ENCODE assay signal across 18 cellular contexts in genomic region chr2:71362447-71362846, GRCh38. TPM values are rescaled to one million over a fixed set of nuclear protein-coding genes. Genes with fewer than 3 reads are reported as not detected.
A peak's percentile ranks its signal among the peaks of the same experiment; 100 is the strongest.
DNase-seq lines count a peak whose midpoint lies in the region; ATAC-seq and TF ChIP-seq lines count a peak whose summit lies in the region.
"Had no signal": no experiment of that assay in that cellular context is flagged by ENCODE, and none has a peak within 500 bp of the region (broad histone marks: within the 10 kb centered on the region; RNA-seq: fewer than 3 reads in every experiment).

No MANE protein-coding gene starts in this region.

- no peak for DNase-seq in activated T-cell treated with anti-CD3 and anti-CD28 coated beads, Interleukin-2, amount 50 U/mL, for 72 hours
- no peak for DNase-seq in activated T-cell treated with anti-CD3 and anti-CD28 coated beads, Interleukin-2, amount 50 U/mL, for 48 hours
- DNase-seq in endodermal cell (no peak), GF-D8 (lab: John Stamatoyannopoulos, UW) (no peak)
- DNase-seq: DND-41, GDM1, GOT3, KBM-7, NCI-H1436, NCI-H2081, NCI-H510A treated with DMSO at 0.1 percent for 48 hours, NCI-H82, PC-9 had no signal

- ATAC-seq in activated T-cell treated with anti-CD3 and anti-CD28 coated beads, Interleukin-2, amount 50 U/mL, for 72 hours (replicated peaks in 1 of 2) = no peak
- ATAC-seq in GM18868 (IDR thresholded peaks at IDR 0.05; ENCODE audit: unreplicated experiment) = no peak
- ATAC-seq: A549 had no signal

- TF ChIP-seq CTCF in endodermal cell (conservative IDR thresholded peaks at IDR 0.05) = no peak

- H3K27ac ChIP-seq in endodermal cell (ENCODE audit: low read depth, low read length) = no peak overlapping the region
- peak overlapping the region; percentile 28 for H3K27ac ChIP-seq in skeletal muscle tissue (ENCODE audit: low read depth, low read length)
- H3K27ac ChIP-seq: A549; BLaER1 treated with 17β-estradiol and CSF1 and Interleukin-3, amounts not matched to agents 10 nM and 100 nM; PC-9 had no signal

- H3K27ac Mint-ChIP-seq in activated T-cell treated with anti-CD3 and anti-CD28 coated beads, Interleukin-2, amount 50 U/mL, for 72 hours = peak overlapping the region; percentile 43
- peak overlapping the region in 2 of 3 donors; percentile 20 to 80 for H3K27ac Mint-ChIP-seq in IgD-negative memory B cell
- peak overlapping the region; percentile 18 for H3K27ac Mint-ChIP-seq in endodermal cell

- H3K9me3 Mint-ChIP-seq in activated T-cell treated with anti-CD3 and anti-CD28 coated beads, Interleukin-2, amount 50 U/mL, for 72 hours = no peaks in the 10 kb centered on the region
- H3K9me3 Mint-ChIP-seq in IgD-negative memory B cell (no peaks in the 10 kb centered on the region), endodermal cell (no peaks in the 10 kb centered on the region)

- H3K4me1 ChIP-seq in endodermal cell (ENCODE audit: control insufficient read depth, insufficient read depth, low read length) (peaks cover 7% of the 10 kb centered on the region), skeletal muscle tissue (ENCODE audit: control insufficient read depth in 3 of 3, insufficient read depth in 3 of 3, low read length in 3 of 3) (peaks cover 2 to 14% (median 12%) of the 10 kb centered on the region in 3 donors)
- H3K4me1 ChIP-seq: BLaER1 treated with 17β-estradiol and CSF1 and Interleukin-3, amounts not matched to agents 10 nM and 100 nM had no signal

- H3K27me3 ChIP-seq in endodermal cell (ENCODE audit: control insufficient read depth, insufficient read depth, low read length, poor library complexity, severe bottlenecking) = no peaks in the 10 kb centered on the region
- no peaks in the 10 kb centered on the region for H3K27me3 ChIP-seq in skeletal muscle tissue (ENCODE audit: control insufficient read depth in 3 of 3, insufficient read depth in 3 of 3, low read length in 3 of 3)
- H3K27me3 ChIP-seq: BLaER1 treated with 17β-estradiol and CSF1 and Interleukin-3, amounts not matched to agents 10 nM and 100 nM had no signal

- no peak overlapping the region for H3K4me3 Mint-ChIP-seq in activated T-cell treated with anti-CD3 and anti-CD28 coated beads, Interleukin-2, amount 50 U/mL, for 72 hours
- H3K4me3 Mint-ChIP-seq in IgD-negative memory B cell (no peak overlapping the region), endodermal cell (no peak overlapping the region)

- H3K4me3 ChIP-seq in endodermal cell (ENCODE audit: low read length) (peak overlapping the region; percentile 57), skeletal muscle tissue (ENCODE audit: low read length in 3 of 3) (no peak overlapping the region)
- H3K4me3 ChIP-seq: A549; BLaER1 treated with 17β-estradiol and CSF1 and Interleukin-3, amounts not matched to agents 10 nM and 100 nM; PC-9 had no signal

- H3K36me3 Mint-ChIP-seq in activated T-cell treated with anti-CD3 and anti-CD28 coated beads, Interleukin-2, amount 50 U/mL, for 72 hours (ENCODE audit: insufficient read depth in 2 of 2) = peaks cover 7 to 40% of the 10 kb centered on the region in 2 donors
- H3K36me3 Mint-ChIP-seq in IgD-negative memory B cell = peaks cover 4% of the 10 kb centered on the region
- peaks cover 56% of the 10 kb centered on the region for H3K36me3 Mint-ChIP-seq in endodermal cell (ENCODE audit: low read depth)

- no peaks in the 10 kb centered on the region for H3K27me3 Mint-ChIP-seq in activated T-cell treated with anti-CD3 and anti-CD28 coated beads, Interleukin-2, amount 50 U/mL, for 72 hours (ENCODE audit: low read depth)
- H3K27me3 Mint-ChIP-seq in IgD-negative memory B cell = no peaks in the 10 kb centered on the region
- H3K27me3 Mint-ChIP-seq in endodermal cell (ENCODE audit: insufficient read depth) = no peaks in the 10 kb centered on the region

- H3K36me3 ChIP-seq in endodermal cell (ENCODE audit: control insufficient read depth, insufficient read depth, low read length) = peaks cover 90% of the 10 kb centered on the region
- peaks cover 11 to 45% (median 38%) of the 10 kb centered on the region in 3 donors for H3K36me3 ChIP-seq in skeletal muscle tissue (ENCODE audit: control insufficient read depth in 3 of 3, insufficient read depth in 3 of 3, low read length in 3 of 3)

- WGBS in endodermal cell (ENCODE audit: insufficient coverage in 1 of 2, insufficient read length in 1 of 2), 2 experiments = 82 to 94% methylated on average over 2 of the region's 2 CpGs

- peaks cover 46% of the 10 kb centered on the region for H3K4me1 Mint-ChIP-seq in activated T-cell treated with anti-CD3 and anti-CD28 coated beads, Interleukin-2, amount 50 U/mL, for 72 hours (ENCODE audit: low read depth)
- H3K4me1 Mint-ChIP-seq in IgD-negative memory B cell (peaks cover 0 to 8% (median 4%) of the 10 kb centered on the region in 3 donors), endodermal cell (peaks cover 35% of the 10 kb centered on the region)

- H3K9me3 ChIP-seq in endodermal cell (ENCODE audit: control insufficient read depth, low read length) (no peaks in the 10 kb centered on the region), skeletal muscle tissue (ENCODE audit: control insufficient read depth in 3 of 3, low read length in 3 of 3) (no peaks in the 10 kb centered on the region)
- H3K9me3 ChIP-seq: A549; BLaER1 treated with 17β-estradiol and CSF1 and Interleukin-3, amounts not matched to agents 10 nM and 100 nM had no signal

- no peak overlapping the region for H3K9ac ChIP-seq in endodermal cell (ENCODE audit: extremely low read depth, low read length, poor library complexity, severe bottlenecking)
- H3K9ac ChIP-seq in skeletal muscle tissue (ENCODE audit: low read depth in 1 of 3, low read length in 3 of 3) = no peak overlapping the region
- H3K9ac ChIP-seq: BLaER1 treated with 17β-estradiol and CSF1 and Interleukin-3, amounts not matched to agents 10 nM and 100 nM had no signal

RNA-seq across cellular contexts. Expression of gene ZNF638, which starts 30.9 kb away (rescaled TPM):
- 100 to 1,000 TPM; 107 to 111 TPM for total RNA-seq in activated T-cell treated with anti-CD3 and anti-CD28 coated beads, Interleukin-2, amount 50 U/mL, for 72 hours
- 60.3 TPM for polyA plus RNA-seq in IgD-negative memory B cell
- 100 to 1,000 TPM; 196 to 208 TPM for total RNA-seq in endodermal cell
- 134 TPM for polyA plus RNA-seq in endodermal cell (2013, experiment 1 of 2)
- polyA plus RNA-seq in endodermal cell (2013, experiment 2 of 2) = 125 TPM
- total RNA-seq in skeletal muscle tissue = 187 TPM
